ENCODE assay signal across 8 cellular contexts in genomic region chr19:19959151-19959799, GRCh38. TPM values are rescaled to one million over a fixed set of nuclear protein-coding genes. Genes with fewer than 3 reads are reported as not detected.
A peak's percentile ranks its signal among the peaks of the same experiment; 100 is the strongest.
DNase-seq lines count a peak whose midpoint lies in the region; ATAC-seq, FAIRE-seq and TF ChIP-seq lines count a peak whose summit lies in the region.
"Not testable (repeated sequence)": the region's sequence is repeated elsewhere in the genome, so short reads cannot be mapped to it uniquely, and the experiment has no call there.

No MANE protein-coding gene starts in this region.

- not testable (repeated sequence) for TF ChIP-seq EP300 in HepG2 (IDR thresholded peaks at IDR 0.05; ENCODE audit: low read depth in 2 of 2, low read length in 2 of 2); HepG2 (CRISPR knock-in tag; IDR thresholded peaks at IDR 0.05; ENCODE audit: borderline replicate concordance); transverse colon (IDR thresholded peaks at IDR 0.05; ENCODE audit: low read depth)

- H3K9me3 Mint-ChIP-seq in activated T-helper 1 cell treated with anti-CD3 and anti-CD28 coated beads, Interleukin-12 subunit alpha, Interleukin-12 subunit beta, Interleukin-2, Interleukin-4 antibody, amounts not matched to agents 30 ng/mL and 10 ng/mL and 1 ng/mL, durations not matched to agents 14 hours and 24 hours and 36 hours: peaks cover 42% of the 10 kb centered on the region
- peaks cover 29% of the 10 kb centered on the region for H3K9me3 Mint-ChIP-seq in endodermal cell

- H3K9ac ChIP-seq in endodermal cell (ENCODE audit: extremely low read depth, low read length, poor library complexity, severe bottlenecking); HepG2 (ENCODE audit: insufficient read depth, low read depth, low read length): not testable (repeated sequence)

- in situ Hi-C loops in HepG2 (cut with HindIII; ENCODE audit: extremely low pct_ligation_motif_present, low pct_unique_long_range_greater_than_20kb) (loop anchor here (25.0 kb wide), 1 partner anchor 422 kb away; the partner anchor contains the start of genes CILP2 and YJEFN3), transverse colon (cut with MboI; ENCODE audit: low pct_ligation_motif_present in 1 of 4, low pct_unique_long_range_greater_than_20kb in 1 of 4, low sequenced_read_pairs in 3 of 4) (loop anchor here in 3 of 4 donors (25.0 kb wide), 1 partner anchor 422 kb away; the partner anchor contains the start of genes CILP2 (in 3 of the 3) and YJEFN3 (in 3 of the 3))

- not testable (repeated sequence) for H3K4me3 ChIP-seq in endodermal cell (ENCODE audit: low read length); HepG2 (replicated peaks in 1 of 3; ENCODE audit: insufficient read depth in 1 of 3, low read depth in 2 of 3, low read length in 3 of 3); small intestine (ENCODE audit: low read depth in 1 of 2, low read length in 2 of 2); transverse colon

- not testable (repeated sequence) for TF ChIP-seq POLR2A in HepG2 (IDR thresholded peaks at IDR 0.05; ENCODE audit: insufficient read depth in 1 of 2, low read depth in 2 of 2, low read length in 2 of 2); transverse colon (IDR thresholded peaks at IDR 0.05)

- not testable (repeated sequence) for H3K4me1 ChIP-seq in endodermal cell (ENCODE audit: control insufficient read depth, insufficient read depth, low read length); HepG2 (ENCODE audit: insufficient read depth, low read length); small intestine (ENCODE audit: control insufficient read depth in 2 of 2, insufficient read depth in 1 of 2, low read depth in 1 of 2, low read length in 1 of 2); transverse colon

- FAIRE-seq in HepG2 (lab: Jason Lieb, UNC); small intestine (lab: Jason Lieb, UNC): not testable (repeated sequence)

- peak; percentile 31; the same call in 1 of the 2 replicates for TF ChIP-seq RAD21 in HepG2 (CRISPR knock-in tag; IDR thresholded peaks at IDR 0.05)

- not testable (repeated sequence) for H3K36me3 Mint-ChIP-seq in activated T-helper 1 cell treated with anti-CD3 and anti-CD28 coated beads, Interleukin-12 subunit alpha, Interleukin-12 subunit beta, Interleukin-2, Interleukin-4 antibody, amounts not matched to agents 30 ng/mL and 10 ng/mL and 1 ng/mL, durations not matched to agents 14 hours and 24 hours and 36 hours (ENCODE audit: low read depth); endodermal cell (ENCODE audit: low read depth)

- not testable (repeated sequence) for BruUV-seq in HepG2 (replicated peaks; lab: Mats Ljungman, UMichigan)

- H3K27me3 ChIP-seq in endodermal cell (ENCODE audit: control insufficient read depth, insufficient read depth, low read length, poor library complexity, severe bottlenecking); HepG2 (ENCODE audit: control insufficient read depth in 1 of 2, insufficient read depth in 2 of 2, low read length in 2 of 2); small intestine (ENCODE audit: control insufficient read depth in 2 of 2, insufficient read depth in 2 of 2, low read length in 2 of 2); transverse colon: not testable (repeated sequence)

- H3K36me3 ChIP-seq in endodermal cell (ENCODE audit: control insufficient read depth, insufficient read depth, low read length); HepG2 (replicated peaks in 1 of 2; ENCODE audit: control insufficient read depth in 1 of 2, insufficient read depth in 2 of 2, low read length in 2 of 2); small intestine (ENCODE audit: control insufficient read depth in 2 of 2, insufficient read depth in 2 of 2, low read length in 2 of 2); transverse colon: not testable (repeated sequence)

- WGBS in endodermal cell (ENCODE audit: insufficient coverage in 1 of 2, insufficient read length in 1 of 2), 2 experiments: 26% methylated on average over 8 of the region's 9 CpGs; no CpG with 5 or more reads in 1 of the 2 experiments
- WGBS in HepG2 (ENCODE audit: low lambda C conversion rate): 11% methylated on average over 8 of the region's 9 CpGs
- 20 to 21% (median 20%) methylated on average over 9 of the region's 9 CpGs for WGBS in small intestine, 3 donors
- 13% methylated on average over 9 of the region's 9 CpGs; no CpG with 5 or more reads in 1 of the 2 donors for WGBS in transverse colon (ENCODE audit: low coverage in 1 of 2), 2 donors

- H3K79me2 ChIP-seq in HepG2 (ENCODE audit: insufficient read depth, low read length): not testable (repeated sequence)

- TF ChIP-seq CTCF in endodermal cell (conservative IDR thresholded peaks at IDR 0.05): peak; percentile 88
- peak; percentile 82 for TF ChIP-seq CTCF in HepG2 (CRISPR knock-in tag; IDR thresholded peaks at IDR 0.05)
- peak; percentile 72 to 76 (median 74) for TF ChIP-seq CTCF in transverse colon (IDR thresholded peaks at IDR 0.05)

- H3K27ac ChIP-seq in endodermal cell (ENCODE audit: low read depth, low read length); HepG2 (ENCODE audit: extremely low read length, insufficient read depth, low read length); small intestine (ENCODE audit: low read depth in 1 of 2, low read length in 1 of 2); transverse colon: not testable (repeated sequence)

- intact Hi-C loops in activated T-helper 1 cell treated with anti-CD3 and anti-CD28 coated beads, Interleukin-12 subunit alpha, Interleukin-12 subunit beta, Interleukin-2, Interleukin-4 antibody, amounts not matched to agents 30 ng/mL and 10 ng/mL and 1 ng/mL, durations not matched to agents 14 hours and 24 hours and 36 hours (cut with micrococcal nuclease): loop anchor here (1.0 to 5.0 kb wide), 4 partner anchors 227 to 427 kb away; partner anchors contain the start of genes GMIP, ZNF101 and ZNF14
- intact Hi-C loops in HepG2 (cut with micrococcal nuclease; ENCODE audit: unreplicated experiment): loop anchor here (5.0 kb wide), 1 partner anchor 427 kb away; no protein-coding TSS in a partner anchor
- intact Hi-C loops in transverse colon (cut with DNase I; ENCODE audit: low total_unique reads): loop anchor here (10.0 kb wide), 1 partner anchor 424 kb away; the partner anchor contains the start of gene CILP2

- H3K9me3 ChIP-seq in endodermal cell (ENCODE audit: control insufficient read depth, low read length) (peaks cover 25% of the 10 kb centered on the region), HepG2 (ENCODE audit: low read length) (peaks cover 10% of the 10 kb centered on the region)
- not testable (repeated sequence) for H3K9me3 ChIP-seq in small intestine (ENCODE audit: control insufficient read depth, low read depth); transverse colon

- not testable (repeated sequence) for ATAC-seq in HepG2

- H3K27me3 Mint-ChIP-seq in activated T-helper 1 cell treated with anti-CD3 and anti-CD28 coated beads, Interleukin-12 subunit alpha, Interleukin-12 subunit beta, Interleukin-2, Interleukin-4 antibody, amounts not matched to agents 30 ng/mL and 10 ng/mL and 1 ng/mL, durations not matched to agents 14 hours and 24 hours and 36 hours (ENCODE audit: insufficient read depth); endodermal cell (ENCODE audit: insufficient read depth): not testable (repeated sequence)

- peak; percentile 74 for DNase-seq in ELF-1 (ENCODE audit: low read depth, low spot score)
- DNase-seq in NCI-H1436 (lab: John Stamatoyannopoulos, UW): peak; percentile 20
- DNase-seq in SKM-1 treated with dmso at 0.1 percent for 144 hours (lab: John Stamatoyannopoulos, UW; ENCODE audit: unreplicated experiment): peak; percentile 13
- DNase-seq in activated T-helper 1 cell treated with anti-CD3 and anti-CD28 coated beads, Interleukin-12 subunit alpha, Interleukin-12 subunit beta, Interleukin-2, Interleukin-4 antibody, amounts not matched to agents 30 ng/mL and 10 ng/mL and 1 ng/mL, durations not matched to agents 14 hours and 24 hours and 36 hours (ENCODE audit: low spot score): peak; percentile 48
- peak; percentile 90 for DNase-seq in endodermal cell
- DNase-seq in HepG2 (ENCODE audit: low spot score): peak; percentile 23
- DNase-seq in small intestine: peak; percentile 47
- DNase-seq in transverse colon: peak; percentile 80

- H2AFZ ChIP-seq in HepG2 (ENCODE audit: low read length): not testable (repeated sequence)

- not testable (repeated sequence) for H4K20me1 ChIP-seq in HepG2 (ENCODE audit: insufficient read depth, low read length)

- H3K4me1 Mint-ChIP-seq in activated T-helper 1 cell treated with anti-CD3 and anti-CD28 coated beads, Interleukin-12 subunit alpha, Interleukin-12 subunit beta, Interleukin-2, Interleukin-4 antibody, amounts not matched to agents 30 ng/mL and 10 ng/mL and 1 ng/mL, durations not matched to agents 14 hours and 24 hours and 36 hours (ENCODE audit: low read depth); endodermal cell: not testable (repeated sequence)

- POLR2A ChIA-PET in HepG2 (lab: Yijun Ruan, JAX): not testable (repeated sequence)

- CTCF ChIA-PET in HepG2 (lab: Yijun Ruan, JAX; ENCODE audit: low intra/inter-chr PET ratio, low total read pairs): interaction anchor here (1.1 kb wide), 1 partner anchor 427 kb away, joined by 3 read pairs; no protein-coding TSS in a partner anchor

- H3K4me2 ChIP-seq in HepG2 (ENCODE audit: low read depth, low read length): peak overlapping the region; percentile 39; the same call in 1 of the 2 replicates

- not testable (repeated sequence) for H3K4me3 Mint-ChIP-seq in activated T-helper 1 cell treated with anti-CD3 and anti-CD28 coated beads, Interleukin-12 subunit alpha, Interleukin-12 subunit beta, Interleukin-2, Interleukin-4 antibody, amounts not matched to agents 30 ng/mL and 10 ng/mL and 1 ng/mL, durations not matched to agents 14 hours and 24 hours and 36 hours; endodermal cell

- not testable (repeated sequence) for H3K27ac Mint-ChIP-seq in activated T-helper 1 cell treated with anti-CD3 and anti-CD28 coated beads, Interleukin-12 subunit alpha, Interleukin-12 subunit beta, Interleukin-2, Interleukin-4 antibody, amounts not matched to agents 30 ng/mL and 10 ng/mL and 1 ng/mL, durations not matched to agents 14 hours and 24 hours and 36 hours; endodermal cell

RNA-seq across cellular contexts. Expression of gene ZNF93, which starts 58.5 kb away (rescaled TPM):
- 6.8 and 7.2 TPM in 2 replicates for total RNA-seq in activated T-helper 1 cell treated with anti-CD3 and anti-CD28 coated beads, Interleukin-12 subunit alpha, Interleukin-12 subunit beta, Interleukin-2, Interleukin-4 antibody, amounts not matched to agents 30 ng/mL and 10 ng/mL and 1 ng/mL, durations not matched to agents 14 hours and 24 hours and 36 hours
- total RNA-seq in endodermal cell: 10 to 100 TPM; 47.7 to 53.3 TPM
- polyA plus RNA-seq in endodermal cell (2013, experiment 1 of 2): 33.8 TPM
- polyA plus RNA-seq in endodermal cell (2013, experiment 2 of 2): 33.3 TPM
- total RNA-seq in HepG2 (2016; rRNA removed; fragmentation: Illumina TruSeq; extraction: Trizol): 0.66 and 1.0 TPM in 2 replicates
- total RNA-seq in HepG2 (2016; cell fraction: cytosol; rRNA removed; fragmentation: Illumina TruSeq; extraction: Trizol; ENCODE audit: low read depth): 0.30 and 0.35 TPM in 2 replicates
- 0.61 and 0.97 TPM in 2 replicates for total RNA-seq in HepG2 (2016; cell fraction: insoluble cytoplasmic fraction; rRNA removed; fragmentation: Illumina TruSeq; extraction: Trizol)
- total RNA-seq in HepG2 (2016; cell fraction: membrane; rRNA removed; fragmentation: Illumina TruSeq; extraction: Trizol): 0.24 and 0.56 TPM in 2 replicates
- total RNA-seq in HepG2 (2016; cell fraction: nucleus; rRNA removed; fragmentation: Illumina TruSeq; extraction: Trizol): 0.40 and 0.97 TPM in 2 replicates
- polyA plus RNA-seq in HepG2 (2011; rRNA removed): 0.25 and 0.49 TPM in 2 replicates
- 0.24 and 0.35 TPM in 2 replicates for polyA plus RNA-seq in HepG2 (2011; cell fraction: cytosol; rRNA removed)
- polyA plus RNA-seq in HepG2 (2011; cell fraction: nucleus; rRNA removed): 0.32 and 0.40 TPM in 2 replicates
- 0.40 and 0.59 TPM in 2 replicates for polyA plus RNA-seq in HepG2 (2012)
- 0.07 and 0.24 TPM in 2 replicates for polyA plus RNA-seq in HepG2 (2016; cell fraction: cytosol; fragmentation: Illumina TruSeq; extraction: Trizol; ENCODE audit: low read depth)
- polyA plus RNA-seq in HepG2 (2016; cell fraction: insoluble cytoplasmic fraction; fragmentation: Illumina TruSeq; extraction: Trizol; ENCODE audit: low read depth): 0.87 and 1.4 TPM in 2 replicates
- polyA plus RNA-seq in HepG2 (2016; cell fraction: membrane; fragmentation: Illumina TruSeq; extraction: Trizol; ENCODE audit: low read depth): 0.13 and 0.23 TPM in 2 replicates
- polyA plus RNA-seq in HepG2 (2016; cell fraction: nucleus; fragmentation: Illumina TruSeq; extraction: Trizol; ENCODE audit: insufficient read depth, low read depth): 0.73 and 1.4 TPM in 2 replicates
- 0.07 and 0.24 TPM in 2 replicates for polyA minus RNA-seq in HepG2 (2011; rRNA and poly(A)+ RNA removed; ENCODE audit: low replicate concordance)
- not detected in 2 replicates for polyA minus RNA-seq in HepG2 (2011; cell fraction: cytosol; rRNA and poly(A)+ RNA removed)
- 1.4 and 2.0 TPM in 2 replicates for polyA minus RNA-seq in HepG2 (2011; cell fraction: nucleus; rRNA and poly(A)+ RNA removed)
- polyA plus RNA-seq in small intestine: 1 to 10 TPM in 2 of 3 donors, not detected in 1; 1.1 to 3.1 TPM
- total RNA-seq in transverse colon: 1 to 10 TPM in 2 of 4 donors, under 1 TPM in 1, not detected in 1; 0.40 to 5.4 (median 3.8) TPM

Comparison
In these comparisons a context has a peak if more than half of its experiments do, and no peak if none do; other contexts are left out.
1. DNase-seq: peak in every context shown above with its lines; median percentile 90 in endodermal cell; 80 in transverse colon; 74 in ELF-1; 48 in activated T-helper 1 cell treated with anti-CD3 and anti-CD28 coated beads, Interleukin-12 subunit alpha, Interleukin-12 subunit beta, Interleukin-2, Interleukin-4 antibody, amounts not matched to agents 30 ng/mL and 10 ng/mL and 1 ng/mL, durations not matched to agents 14 hours and 24 hours and 36 hours; 47 in small intestine; 23 in HepG2; 20 in NCI-H1436; 13 in SKM-1 treated with dmso at 0.1 percent for 144 hours.